Comparison of ENCODE assay signal across 8 cellular contexts in genomic region chr4:121070696-121071639, GRCh38. TPM values are rescaled to one million over a fixed set of nuclear protein-coding genes. Genes with fewer than 3 reads are reported as not detected.
DNase-seq lines count a peak whose midpoint lies in the region; FAIRE-seq and TF ChIP-seq lines count a peak whose summit lies in the region.

No MANE protein-coding gene starts in this region.

- no peaks in the 10 kb centered on the region for H3K36me3 ChIP-seq in tibial nerve

- H3K4me3 ChIP-seq in WI38 (ENCODE audit: low read depth, low read length) (peak overlapping the region; percentile 52), epithelial cell of proximal tubule (ENCODE audit: low read depth, low read length) (peak overlapping the region; percentile 44), tibial nerve (peak overlapping the region; percentile 32 to 61 (median 49))

- TF ChIP-seq POLR2A in tibial nerve (IDR thresholded peaks at IDR 0.05): no peak

- TF ChIP-seq EP300 in tibial nerve (IDR thresholded peaks at IDR 0.05): no peak

- peak; percentile 45 for DNase-seq in activated CD4-positive, alpha-beta T cell treated with anti-CD3 and anti-CD28 coated beads for 48 hours
- DNase-seq in activated CD4-positive, alpha-beta T cell treated with anti-CD3 and anti-CD28 coated beads, Interleukin-2, amount 50 U/mL, for 4 hours: no peak
- DNase-seq in epithelial cell of proximal tubule (ENCODE audit: low read depth) (no peak), mucosa of gallbladder (ENCODE audit: low spot score) (peak; percentile 40), tibial nerve (ENCODE audit: low spot score in 2 of 2) (peak in 1 of 2 donors; percentile 15), OCI-M1 (lab: John Stamatoyannopoulos, UW) (no peak), urothelium cell line (ENCODE audit: low spot score) (no peak)

- peaks cover 0 to 9% of the 10 kb centered on the region in 2 donors for H3K27me3 ChIP-seq in tibial nerve

- FAIRE-seq in urothelium cell line (lab: Jason Lieb, UNC): no peak

- TF ChIP-seq CTCF in WI38 (IDR thresholded peaks at IDR 0.05; ENCODE audit: low read depth, low read length) (peak; percentile 30; the same call in 1 of the 2 replicates), epithelial cell of proximal tubule (conservative IDR thresholded peaks at IDR 0.05; ENCODE audit: low read depth, low read length) (peak; percentile 39), tibial nerve (IDR thresholded peaks at IDR 0.05) (peak in 4 of 5 experiments; percentile 10 to 39 (median 24))

- H3K9me3 ChIP-seq in tibial nerve: no peaks in the 10 kb centered on the region

- WGBS in tibial nerve, 2 donors: 4 to 9% methylated on average over 47 to 54 of the region's 64 CpGs

- H3K4me1 ChIP-seq in tibial nerve: peaks cover 0 to 24% (median 3%) of the 10 kb centered on the region in 4 donors

- peak overlapping the region in 2 of 4 donors; percentile 17 to 51 for H3K27ac ChIP-seq in tibial nerve

RNA-seq across cellular contexts. Expression of gene NDNF, which starts 1.4 kb away (rescaled TPM):
- 0.43 and 0.46 TPM in 2 replicates for total RNA-seq in epithelial cell of proximal tubule
- 45.2 TPM for total RNA-seq in mucosa of gallbladder
- 10 to 100 TPM in 1 of 4 donors, 1 to 10 TPM in 3; 2.4 to 10.6 (median 7.8) TPM for total RNA-seq in tibial nerve

Comparison
In these comparisons a context has a peak if more than half of its experiments do, and no peak if none do; other contexts are left out.
1. DNase-seq: peak in activated CD4-positive, alpha-beta T cell treated with anti-CD3 and anti-CD28 coated beads for 48 hours (single experiment) and mucosa of gallbladder (single experiment); none in activated CD4-positive, alpha-beta T cell treated with anti-CD3 and anti-CD28 coated beads, Interleukin-2, amount 50 U/mL, for 4 hours (0 of 2), epithelial cell of proximal tubule (single experiment), OCI-M1 (single experiment) and urothelium cell line (single experiment).
2. Peak in every context shown above with its lines, with median percentiles within 50 percentile points of each other: H3K4me3 ChIP-seq and CTCF ChIP-seq.